Comparison of ENCODE assay signal across 9 cellular contexts in genomic region chr5:170184007-170184687, GRCh38. TPM values are rescaled to one million over a fixed set of nuclear protein-coding genes. Genes with fewer than 3 reads are reported as not detected.
DNase-seq lines count a peak whose midpoint lies in the region; ATAC-seq and TF ChIP-seq lines count a peak whose summit lies in the region.
"Had no signal": no experiment of that assay in that cellular context is flagged by ENCODE, and none has a peak within 500 bp of the region (broad histone marks: within the 10 kb centered on the region; RNA-seq: fewer than 3 reads in every experiment).

No MANE protein-coding gene starts in this region.

- H3K4me3 Mint-ChIP-seq in nephron progenitor cell (no peak overlapping the region), type B pancreatic cell (no peak overlapping the region)

- ATAC-seq in HG02840 (IDR thresholded peaks at IDR 0.05; ENCODE audit: low FRiP score, unreplicated experiment) = peak; percentile 68

- peaks cover 20% of the 10 kb centered on the region for H3K27me3 Mint-ChIP-seq in nephron progenitor cell (ENCODE audit: low read depth, poor library complexity)
- peaks cover 8% of the 10 kb centered on the region for H3K27me3 Mint-ChIP-seq in type B pancreatic cell

- H3K9me3 Mint-ChIP-seq in nephron progenitor cell (no peaks in the 10 kb centered on the region), type B pancreatic cell (peaks cover 1% of the 10 kb centered on the region)

- peak; percentile 61 for DNase-seq in 8988T
- DNase-seq in GM10266 (ENCODE audit: extremely low spot score) = peak; percentile 55
- DNase-seq in NCI-H460 (ENCODE audit: extremely low read depth, low read depth) = peak; percentile 60
- peak; percentile 31 for DNase-seq in activated CD8-positive, alpha-beta memory T cell treated with anti-CD3 and anti-CD28 coated beads, Interleukin-2, amount 50 U/mL, for 4 hours
- peak; percentile 59 for DNase-seq in fibroblast of peridontal ligament (ENCODE audit: extremely low read depth)
- DNase-seq in nephron progenitor cell = peak; percentile 78
- DNase-seq in type B pancreatic cell (ENCODE audit: extremely low spot score, unreplicated experiment) = peak; percentile 79

- TF ChIP-seq CTCF in GM10266 (IDR thresholded peaks at IDR 0.05; ENCODE audit: control insufficient read depth, insufficient read depth, low read depth, missing control alignments) (peak; percentile 88), nephron progenitor cell (IDR thresholded peaks at IDR 0.05) (peak; percentile 79), type B pancreatic cell (conservative IDR thresholded peaks at IDR 0.05) (peak; percentile 87)

- H3K27ac Mint-ChIP-seq in nephron progenitor cell = no peak overlapping the region
- H3K27ac Mint-ChIP-seq in type B pancreatic cell = no peak overlapping the region

- no peaks in the 10 kb centered on the region for H3K36me3 Mint-ChIP-seq in nephron progenitor cell (ENCODE audit: low read depth)
- no peaks in the 10 kb centered on the region for H3K36me3 Mint-ChIP-seq in type B pancreatic cell

- H3K4me1 Mint-ChIP-seq in nephron progenitor cell = peaks cover 15% of the 10 kb centered on the region
- peaks cover 12% of the 10 kb centered on the region for H3K4me1 Mint-ChIP-seq in type B pancreatic cell (ENCODE audit: unreplicated experiment)

RNA-seq across cellular contexts. Expression of gene C5orf58, which starts 48.6 kb away (rescaled TPM):
- not detected in 2 replicates for total RNA-seq in NCI-H460 (2014; rRNA removed; shearing (Covaris generic))
- not detected in 2 replicates for polyA plus RNA-seq in NCI-H460 (2014; cell fraction: nucleus; rRNA removed)
- total RNA-seq in type B pancreatic cell (ENCODE audit: low replicate concordance) = not detected in 2 replicates
- total RNA-seq: mononuclear cell had no signal

Comparison
In these comparisons a context has a peak if more than half of its experiments do, and no peak if none do; other contexts are left out.
1. Peak in every context shown above with its lines: DNase-seq and ATAC-seq.